Comparison of ENCODE assay signal across 15 cellular contexts in the genomic region with DNA sequence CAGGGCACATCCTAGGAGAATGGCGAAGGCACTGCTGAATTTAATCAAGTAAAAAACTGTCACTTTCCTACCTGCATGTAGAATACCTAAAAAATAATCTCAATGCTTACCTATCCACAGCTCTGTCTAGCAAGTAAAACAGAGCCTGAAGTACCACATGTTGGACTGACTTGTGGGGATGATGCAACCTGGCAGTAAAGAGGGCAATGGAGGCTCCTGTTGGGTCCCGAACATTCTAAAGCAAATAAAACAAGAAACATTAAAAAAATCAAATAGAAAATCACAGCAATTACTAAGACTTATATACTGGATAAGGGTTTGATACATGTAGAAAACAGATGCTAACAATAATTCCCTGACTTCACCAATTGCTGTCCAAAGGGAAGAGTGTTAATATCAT. TPM values are rescaled to one million over a fixed set of nuclear protein-coding genes. Genes with fewer than 3 reads are reported as not detected.
DNase-seq lines count a peak whose midpoint lies in the region; ATAC-seq and TF ChIP-seq lines count a peak whose summit lies in the region.
"Had no signal": no experiment of that assay in that cellular context is flagged by ENCODE, and none has a peak within 500 bp of the region (broad histone marks: within the 10 kb centered on the region; RNA-seq: fewer than 3 reads in every experiment).

No MANE protein-coding gene starts in this region.

- ATAC-seq in GM23338 (no peak), natural killer cell (no peak)

- no peak for DNase-seq in GM23338 (ENCODE audit: low spot score)
- DNase-seq in NCI-H460 (ENCODE audit: extremely low read depth, low read depth), result peak; percentile 48
- no peak for DNase-seq in osteocyte (ENCODE audit: extremely low spot score, unreplicated experiment)
- DNase-seq in NCI-H1436 treated with DMSO at 0.1 percent for 48 hours (lab: John Stamatoyannopoulos, UW), result no peak
- no peak for DNase-seq in activated CD4-positive, alpha-beta memory T cell treated with anti-CD3 and anti-CD28 coated beads for 36 hours
- no peak for DNase-seq in natural killer cell
- DNase-seq: Caco-2, HCEC 1CT, NCI-H1092 treated with DMSO at 0.1 percent for 48 hours, NCI-H2081, NCI-H510A treated with DMSO at 0.1 percent for 48 hours, NCI-H82, SHP77 had no signal

- peaks cover 11% of the 10 kb centered on the region for H4K20me1 ChIP-seq in GM23338 (replicated peaks; ENCODE audit: insufficient read depth)

- H3K27me3 Mint-ChIP-seq in GM23338 (ENCODE audit: insufficient read depth, low read depth, poor library complexity) (no peaks in the 10 kb centered on the region), brain (no peaks in the 10 kb centered on the region), osteocyte (ENCODE audit: unreplicated experiment) (no peaks in the 10 kb centered on the region), natural killer cell (ENCODE audit: low read depth in 2 of 2) (no peaks in the 10 kb centered on the region)
- H3K27me3 Mint-ChIP-seq in activated CD4-positive, alpha-beta memory T cell treated with anti-CD3 and anti-CD28 coated beads for 36 hours, result no peaks in the 10 kb centered on the region
- H3K27me3 Mint-ChIP-seq: B cell had no signal

- H3K36me3 Mint-ChIP-seq in GM23338 (ENCODE audit: low read depth) (peaks cover 70% of the 10 kb centered on the region), brain (peaks cover 77% of the 10 kb centered on the region), osteocyte (ENCODE audit: unreplicated experiment) (peaks cover 38% of the 10 kb centered on the region), natural killer cell (peaks cover 35% of the 10 kb centered on the region)
- peaks cover 34% of the 10 kb centered on the region for H3K36me3 Mint-ChIP-seq in activated CD4-positive, alpha-beta memory T cell treated with anti-CD3 and anti-CD28 coated beads for 36 hours

- H3K4me3 Mint-ChIP-seq in GM23338 (no peak overlapping the region), brain (no peak overlapping the region), osteocyte (ENCODE audit: unreplicated experiment) (no peak overlapping the region), natural killer cell (no peak overlapping the region)
- H3K4me3 Mint-ChIP-seq in activated CD4-positive, alpha-beta memory T cell treated with anti-CD3 and anti-CD28 coated beads for 36 hours, result no peak overlapping the region
- H3K4me3 Mint-ChIP-seq: B cell had no signal

- H2AFZ ChIP-seq in GM23338, result no peak overlapping the region

- TF ChIP-seq CTCF in GM23338 (conservative IDR thresholded peaks at IDR 0.05; ENCODE audit: low read depth in 2 of 2) (no peak), brain (conservative IDR thresholded peaks at IDR 0.05) (no peak), osteocyte (IDR thresholded peaks at IDR 0.05) (no peak), natural killer cell (IDR thresholded peaks at IDR 0.05) (no peak)

- 0 out of 2 replicates have a peak, but pooled peaks cover 7% of the 10 kb centered on the region for H3F3A ChIP-seq in GM23338 (replicated peaks; ENCODE audit: low read depth)

- H3K27ac Mint-ChIP-seq in GM23338 (peak overlapping the region; percentile 45; the same call in 1 of the 2 replicates), brain (peak overlapping the region in 4 of 5 experiments; percentile 30 to 70 (median 61)), osteocyte (ENCODE audit: unreplicated experiment) (peak overlapping the region; percentile 72), natural killer cell (peak overlapping the region in 1 of 2 donors; percentile 23)
- no peak overlapping the region for H3K27ac Mint-ChIP-seq in activated CD4-positive, alpha-beta memory T cell treated with anti-CD3 and anti-CD28 coated beads for 36 hours
- H3K27ac Mint-ChIP-seq: B cell had no signal

- H3K4me1 Mint-ChIP-seq in GM23338, result no peaks in the 10 kb centered on the region
- H3K4me1 Mint-ChIP-seq in brain, result no peaks in the 10 kb centered on the region
- peaks cover 25% of the 10 kb centered on the region for H3K4me1 Mint-ChIP-seq in osteocyte (ENCODE audit: unreplicated experiment)
- H3K4me1 Mint-ChIP-seq in activated CD4-positive, alpha-beta memory T cell treated with anti-CD3 and anti-CD28 coated beads for 36 hours (ENCODE audit: low read depth), result no peaks in the 10 kb centered on the region
- peaks cover 0 to 7% of the 10 kb centered on the region in 2 donors for H3K4me1 Mint-ChIP-seq in natural killer cell
- H3K4me1 Mint-ChIP-seq: B cell had no signal

- CTCF ChIA-PET in activated CD4-positive, alpha-beta memory T cell treated with anti-CD3 and anti-CD28 coated beads for 36 hours (lab: Charles Lee), result no interaction called here

- no peaks in the 10 kb centered on the region for H3K9me2 ChIP-seq in GM23338 (ENCODE audit: insufficient read depth)

- H3K27ac ChIP-seq in GM23338 (ENCODE audit: low read depth), result no peak overlapping the region

- H3K36me3 ChIP-seq in GM23338 (ENCODE audit: insufficient read depth), result peaks cover 52% of the 10 kb centered on the region

- H3K9me3 Mint-ChIP-seq in GM23338, result no peaks in the 10 kb centered on the region
- no peaks in the 10 kb centered on the region for H3K9me3 Mint-ChIP-seq in brain
- H3K9me3 Mint-ChIP-seq in osteocyte (ENCODE audit: unreplicated experiment), result no peaks in the 10 kb centered on the region
- H3K9me3 Mint-ChIP-seq in activated CD4-positive, alpha-beta memory T cell treated with anti-CD3 and anti-CD28 coated beads for 36 hours, result no peaks in the 10 kb centered on the region
- H3K9me3 Mint-ChIP-seq in natural killer cell, result no peaks in the 10 kb centered on the region

- no peak overlapping the region for H3K4me2 ChIP-seq in GM23338

- no peak overlapping the region for H3K4me3 ChIP-seq in GM23338

- intact Hi-C loops in activated CD4-positive, alpha-beta memory T cell treated with anti-CD3 and anti-CD28 coated beads for 36 hours (cut with micrococcal nuclease), result no loop called here
- intact Hi-C loops in natural killer cell (cut with micrococcal nuclease), result no loop called here

- H3K27me3 ChIP-seq in GM23338 (ENCODE audit: insufficient read depth), result no peaks in the 10 kb centered on the region

- peaks cover 11% of the 10 kb centered on the region for H3K79me2 ChIP-seq in GM23338 (replicated peaks; ENCODE audit: insufficient read depth)

- POLR2A ChIA-PET in activated CD4-positive, alpha-beta memory T cell treated with anti-CD3 and anti-CD28 coated beads for 36 hours (lab: Charles Lee), result no interaction called here

- no peaks in the 10 kb centered on the region for H3K4me1 ChIP-seq in GM23338 (ENCODE audit: insufficient read depth)
- H3K4me1 ChIP-seq: Caco-2 had no signal

TF ChIP-seq in GM23338, 12 proteins besides CTCF, POLR2A, EP300 and RAD21:
- no peak for TF ChIP-seq CREB1 (CRISPR knock-in tag; IDR thresholded peaks at IDR 0.05; ENCODE audit: low read depth)
- no peak for TF ChIP-seq NANOG (IDR thresholded peaks at IDR 0.05; ENCODE audit: borderline replicate concordance)
- no peak for TF ChIP-seq ETS1 (IDR thresholded peaks at IDR 0.05)
- TF ChIP-seq ZNF331 (CRISPR knock-in tag; IDR thresholded peaks at IDR 0.05; ENCODE audit: low read depth), result no peak
- no peak for TF ChIP-seq ZNF114 (CRISPR knock-in tag; IDR thresholded peaks at IDR 0.05)
- TF ChIP-seq EZH2phosphoT487 (IDR thresholded peaks at IDR 0.05; ENCODE audit: unreplicated experiment), result no peak
- TF ChIP-seq JUNB (IDR thresholded peaks at IDR 0.05; ENCODE audit: unreplicated experiment), result no peak
- no peak for TF ChIP-seq EZH2 (IDR thresholded peaks at IDR 0.05; ENCODE audit: low read depth, unreplicated experiment)

RNA-seq across cellular contexts. Expression of gene PTPN9, which starts 56.1 kb away (rescaled TPM):
- total RNA-seq in GM23338 (2014; rRNA removed; shearing (Covaris generic)), result 27.2 and 32.7 TPM in 2 replicates
- polyA plus RNA-seq in GM23338 (2016; fragmentation: Nextera tagmentation; extraction: Ambion mirVana), result 12.1 and 13.3 TPM in 2 replicates
- 26.0 and 29.5 TPM in 2 replicates for total RNA-seq in NCI-H460 (2014; rRNA removed; shearing (Covaris generic))
- polyA plus RNA-seq in NCI-H460 (2014; cell fraction: nucleus; rRNA removed), result 7.9 and 24.6 TPM in 2 replicates
- 23.4 TPM for polyA plus RNA-seq in brain (ENCODE audit: insufficient read depth, low read depth, low replicate concordance)
- total RNA-seq in osteocyte, result 50.1 and 53.4 TPM in 2 replicates
- 10 to 100 TPM; 19.2 to 20.9 TPM for total RNA-seq in activated CD4-positive, alpha-beta memory T cell treated with anti-CD3 and anti-CD28 coated beads for 36 hours
- 10 to 100 TPM; 28.3 to 33.0 (median 28.9) TPM for total RNA-seq in natural killer cell
